ENCODE assay signal across 9 cellular contexts in genomic region chr17:77473615-77474226, GRCh38.
DNase-seq lines count a peak whose midpoint lies in the region; ATAC-seq, FAIRE-seq and TF ChIP-seq lines count a peak whose summit lies in the region.
"Had no signal": no experiment of that assay in that cellular context is flagged by ENCODE, and none has a peak within 500 bp of the region (broad histone marks: within the 10 kb centered on the region; RNA-seq: fewer than 3 reads in every experiment).

No MANE protein-coding gene starts in this region.

- no peak for TF ChIP-seq POLR2A in suprapubic skin (IDR thresholded peaks at IDR 0.05)

- H3K27ac ChIP-seq in keratinocyte (ENCODE audit: control insufficient read depth, insufficient read depth, low read length), result peak overlapping the region; percentile 77
- peak overlapping the region; percentile 74 for H3K27ac ChIP-seq in suprapubic skin
- H3K27ac ChIP-seq in small intestine (ENCODE audit: low read depth in 1 of 2, low read length in 1 of 2), result peak overlapping the region in 1 of 2 donors; percentile 0

- no peaks in the 10 kb centered on the region for H3K27me3 Mint-ChIP-seq in activated naive CD4-positive, alpha-beta T cell treated with anti-CD3 and anti-CD28 coated beads for 36 hours (ENCODE audit: low read depth)

- peak overlapping the region; percentile 9 for H3K4me3 Mint-ChIP-seq in activated naive CD4-positive, alpha-beta T cell treated with anti-CD3 and anti-CD28 coated beads for 36 hours

- peak; percentile 76 for DNase-seq in activated naive CD4-positive, alpha-beta T cell treated with anti-CD3 and anti-CD28 coated beads for 36 hours
- DNase-seq in activated naive CD4-positive, alpha-beta T cell (lab: John Stamatoyannopoulos, UW), result no peak
- DNase-seq in activated T-cell treated with anti-CD3 and anti-CD28 coated beads, Interleukin-2, amount 50 U/mL, for 48 hours, result peak; percentile 70 to 72
- DNase-seq in keratinocyte (ENCODE audit: low read depth, low spot score) (no peak), suprapubic skin (ENCODE audit: low spot score in 2 of 2) (no peak), small intestine (no peak), dedifferentiated amniotic fluid mesenchymal stem cell (ENCODE audit: extremely low spot score) (no peak)
- DNase-seq: BE2C had no signal

- dilution Hi-C loops in keratinocyte (cut with MboI; ENCODE audit: extremely low pct_ligation_motif_present, low sequenced_read_pairs), result no loop called here

- H2AFZ ChIP-seq in keratinocyte (ENCODE audit: control insufficient read depth, low read length), result no peak overlapping the region

- FAIRE-seq in keratinocyte (lab: Jason Lieb, UNC) (peak; percentile 98), small intestine (lab: Jason Lieb, UNC) (no peak)

- peaks cover 25% of the 10 kb centered on the region for H3K9me1 ChIP-seq in keratinocyte (ENCODE audit: control insufficient read depth, extremely low read depth, insufficient read depth, low read length)

- H3K4me2 ChIP-seq in keratinocyte (ENCODE audit: control insufficient read depth, extremely low read depth, insufficient read depth, low read depth, low read length), result peak overlapping the region; percentile 70

- H3K9me3 Mint-ChIP-seq in activated naive CD4-positive, alpha-beta T cell treated with anti-CD3 and anti-CD28 coated beads for 36 hours, result no peaks in the 10 kb centered on the region

- peaks cover 21% of the 10 kb centered on the region for H4K20me1 ChIP-seq in keratinocyte (ENCODE audit: control insufficient read depth, extremely low read depth, insufficient read depth, low read length)

- peak overlapping the region; percentile 98 for H3K27ac Mint-ChIP-seq in activated naive CD4-positive, alpha-beta T cell treated with anti-CD3 and anti-CD28 coated beads for 36 hours

- TF ChIP-seq EP300 in suprapubic skin (IDR thresholded peaks at IDR 0.05), result no peak

- peak overlapping the region; percentile 47 for H3K9ac ChIP-seq in keratinocyte (ENCODE audit: control insufficient read depth, extremely low read depth, insufficient read depth, low read length)

- H3K79me2 ChIP-seq in keratinocyte (ENCODE audit: control insufficient read depth, insufficient read depth, low read length), result peaks cover 59% of the 10 kb centered on the region

- no peaks in the 10 kb centered on the region for H3K9me3 ChIP-seq in keratinocyte (ENCODE audit: control insufficient read depth, low read depth, low read length)
- H3K9me3 ChIP-seq in suprapubic skin, result no peaks in the 10 kb centered on the region
- H3K9me3 ChIP-seq in small intestine (ENCODE audit: control insufficient read depth, low read depth), result no peaks in the 10 kb centered on the region
- H3K9me3 ChIP-seq: BE2C had no signal

- H3K36me3 ChIP-seq in keratinocyte (ENCODE audit: control insufficient read depth in 2 of 2, extremely low read depth in 1 of 2, insufficient read depth in 2 of 2, low read length in 2 of 2) (peaks cover 2 to 10% of the 10 kb centered on the region in 2 experiments), suprapubic skin (no peaks in the 10 kb centered on the region), small intestine (ENCODE audit: control insufficient read depth in 2 of 2, insufficient read depth in 2 of 2, low read length in 2 of 2) (peaks cover 0 to 3% of the 10 kb centered on the region in 2 donors)
- H3K36me3 ChIP-seq: BE2C had no signal

- intact Hi-C loops in activated naive CD4-positive, alpha-beta T cell treated with anti-CD3 and anti-CD28 coated beads for 36 hours (cut with micrococcal nuclease), result loop anchor here (1.0 kb wide), 1 partner anchor 8 kb away; no protein-coding TSS in a partner anchor

- H3K4me3 ChIP-seq in keratinocyte (ENCODE audit: control insufficient read depth in 2 of 3, extremely low read depth in 1 of 3, insufficient read depth in 2 of 3, low read depth in 1 of 3, low read length in 3 of 3) (peak overlapping the region in 1 of 3 experiments; percentile 10), suprapubic skin (no peak overlapping the region), small intestine (ENCODE audit: low read depth in 1 of 2, low read length in 2 of 2) (no peak overlapping the region)

- no peak for ATAC-seq in GM19452 (IDR thresholded peaks at IDR 0.05; ENCODE audit: unreplicated experiment)

- no peak for TF ChIP-seq CTCF in keratinocyte (optimal IDR thresholded peaks at IDR 0.05 in 1 of 3, IDR thresholded peaks at IDR 0.05 in 1 of 3, conservative IDR thresholded peaks at IDR 0.05 in 1 of 3; ENCODE audit: extremely low read depth in 1 of 3, insufficient read depth in 2 of 3, low read length in 3 of 3)
- TF ChIP-seq CTCF in suprapubic skin (IDR thresholded peaks at IDR 0.05), result no peak

- peaks cover 36% of the 10 kb centered on the region for H3K36me3 Mint-ChIP-seq in activated naive CD4-positive, alpha-beta T cell treated with anti-CD3 and anti-CD28 coated beads for 36 hours (ENCODE audit: low read depth)

- peaks cover 96% of the 10 kb centered on the region for H3K4me1 Mint-ChIP-seq in activated naive CD4-positive, alpha-beta T cell treated with anti-CD3 and anti-CD28 coated beads for 36 hours (ENCODE audit: low read depth)

- WGBS in suprapubic skin, result 75% methylated on average over 6 of the region's 6 CpGs
- 56 to 61% (median 59%) methylated on average over 6 of the region's 6 CpGs for WGBS in small intestine, 3 donors

- H3K27me3 ChIP-seq in keratinocyte (ENCODE audit: control insufficient read depth, extremely low read depth, insufficient read depth, low read length) (no peaks in the 10 kb centered on the region), suprapubic skin (no peaks in the 10 kb centered on the region), small intestine (ENCODE audit: control insufficient read depth in 2 of 2, insufficient read depth in 2 of 2, low read length in 2 of 2) (no peaks in the 10 kb centered on the region)
- H3K27me3 ChIP-seq: BE2C had no signal

- CTCF ChIA-PET in activated naive CD4-positive, alpha-beta T cell treated with anti-CD3 and anti-CD28 coated beads for 36 hours (lab: Charles Lee), result interaction anchor here (0.6 to 2.2 kb wide), 7 partner anchors 10 to 109 kb away, joined by 3 to 16 read pairs (median 4); no protein-coding TSS in a partner anchor

- H3K4me1 ChIP-seq in keratinocyte (ENCODE audit: control insufficient read depth, extremely low read depth, insufficient read depth, low read length) (peaks cover 93% of the 10 kb centered on the region), suprapubic skin (peaks cover 88% of the 10 kb centered on the region), small intestine (ENCODE audit: control insufficient read depth in 2 of 2, insufficient read depth in 1 of 2, low read depth in 1 of 2, low read length in 1 of 2) (peaks cover 0 to 24% of the 10 kb centered on the region in 2 donors)

Comparison
In these comparisons a context has a peak if more than half of its experiments do, and no peak if none do; other contexts are left out.
1. DNase-seq: peak in activated naive CD4-positive, alpha-beta T cell treated with anti-CD3 and anti-CD28 coated beads for 36 hours (single experiment) and activated T-cell treated with anti-CD3 and anti-CD28 coated beads, Interleukin-2, amount 50 U/mL, for 48 hours (2 of 2); none in activated naive CD4-positive, alpha-beta T cell (0 of 4), keratinocyte (single experiment), suprapubic skin (0 of 2), small intestine (single experiment) and dedifferentiated amniotic fluid mesenchymal stem cell (single experiment).